ENCODE assay signal across 1 cellular context in the genomic region with DNA sequence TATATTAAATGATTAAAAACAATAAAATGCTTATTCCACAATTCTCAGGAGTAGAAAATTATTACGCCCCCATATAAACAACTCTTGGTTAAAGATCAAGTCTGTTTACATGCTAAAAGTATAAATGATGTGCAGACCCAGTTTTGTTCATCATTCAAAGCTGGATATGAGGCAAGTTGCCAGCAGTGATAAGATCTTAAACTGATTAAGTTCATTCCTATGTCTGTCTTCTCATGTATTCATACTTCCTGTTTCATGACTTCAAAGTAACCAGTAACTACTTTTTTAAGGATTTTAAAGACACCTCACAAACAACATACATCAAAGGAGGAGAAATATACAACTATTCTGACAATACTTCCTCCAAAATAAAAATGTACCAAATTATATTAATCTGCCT.
TF ChIP-seq lines count a peak whose summit lies in the region.

No MANE protein-coding gene starts in this region.

TF ChIP-seq in IMR-90, 13 proteins besides CTCF, POLR2A, EP300 and RAD21 (continued from another document):
- TF ChIP-seq RFX5 (IDR thresholded peaks at IDR 0.05; ENCODE audit: low read depth, low read length) = no peak
- TF ChIP-seq CHD1 (IDR thresholded peaks at IDR 0.05; ENCODE audit: low read depth, low read length) = no peak
- TF ChIP-seq SMC3 (IDR thresholded peaks at IDR 0.05; ENCODE audit: low read depth, low read length) = no peak
- TF ChIP-seq BHLHE40 (IDR thresholded peaks at IDR 0.05; ENCODE audit: low read depth, low read length) = no peak
- TF ChIP-seq CEBPB (IDR thresholded peaks at IDR 0.05; ENCODE audit: low read depth, low read length) = no peak
- TF ChIP-seq MXI1 (IDR thresholded peaks at IDR 0.05; ENCODE audit: borderline replicate concordance, low read depth, low read length) = no peak
- TF ChIP-seq MAZ (IDR thresholded peaks at IDR 0.05; ENCODE audit: borderline replicate concordance, low read depth, low read length) = no peak
- TF ChIP-seq ELK1 (IDR thresholded peaks at IDR 0.05; ENCODE audit: borderline replicate concordance, low read depth, low read length) = no peak
- no peak for TF ChIP-seq RCOR1 (IDR thresholded peaks at IDR 0.05; ENCODE audit: insufficient replicate concordance, low read length)
